ENCODE assay signal across 10 cellular contexts in genomic region chr18:63216911-63217311, GRCh38.
DNase-seq lines count a peak whose midpoint lies in the region; ATAC-seq and TF ChIP-seq lines count a peak whose summit lies in the region.
"Had no signal": no experiment of that assay in that cellular context is flagged by ENCODE, and none has a peak within 500 bp of the region (broad histone marks: within the 10 kb centered on the region; RNA-seq: fewer than 3 reads in every experiment).

No MANE protein-coding gene starts in this region.

- TF ChIP-seq CTCF in uterus (IDR thresholded peaks at IDR 0.05): no peak

- peaks cover 69% of the 10 kb centered on the region for H3K36me3 Mint-ChIP-seq in activated naive CD8-positive, alpha-beta T cell treated with anti-CD3 and anti-CD28 coated beads, Interleukin-2, amount 10 ng/mL, durations not matched to agents 7 days and 5 days

- no peaks in the 10 kb centered on the region for H3K4me1 ChIP-seq in urinary bladder (ENCODE audit: insufficient read depth)
- H3K4me1 ChIP-seq in uterus: no peaks in the 10 kb centered on the region
- H3K4me1 ChIP-seq: adrenal gland had no signal

- H3K27me3 ChIP-seq in uterus: no peaks in the 10 kb centered on the region
- H3K27me3 ChIP-seq: adrenal gland had no signal

- intact Hi-C loops in uterus (cut with DNase I; ENCODE audit: low total_unique reads): no loop called here

- H3K4me3 ChIP-seq in urinary bladder (ENCODE audit: low read depth, low read length) (no peak overlapping the region), uterus (no peak overlapping the region)
- H3K4me3 ChIP-seq: adrenal gland, SK-N-MC had no signal

- peaks cover 83% of the 10 kb centered on the region for H3K4me1 Mint-ChIP-seq in activated naive CD8-positive, alpha-beta T cell treated with anti-CD3 and anti-CD28 coated beads, Interleukin-2, amount 10 ng/mL, durations not matched to agents 7 days and 5 days

- no peak for TF ChIP-seq POLR2A in uterus (IDR thresholded peaks at IDR 0.05)

- no peaks in the 10 kb centered on the region for H3K27me3 Mint-ChIP-seq in activated naive CD8-positive, alpha-beta T cell treated with anti-CD3 and anti-CD28 coated beads, Interleukin-2, amount 10 ng/mL, durations not matched to agents 7 days and 5 days

- H3K4me3 Mint-ChIP-seq in activated naive CD8-positive, alpha-beta T cell treated with anti-CD3 and anti-CD28 coated beads, Interleukin-2, amount 10 ng/mL, durations not matched to agents 7 days and 5 days: peak overlapping the region; percentile 77

- H3K27ac ChIP-seq in urinary bladder (ENCODE audit: low read depth) (peak overlapping the region; percentile 16), uterus (no peak overlapping the region)
- H3K27ac ChIP-seq: adrenal gland, SK-N-MC had no signal

- POLR2A ChIA-PET in activated naive CD8-positive, alpha-beta T cell treated with anti-CD3 and anti-CD28 coated beads, Interleukin-2, amount 10 ng/mL, durations not matched to agents 7 days and 5 days (lab: Charles Lee): interaction anchor here (0.6 to 1.4 kb wide), 8 partner anchors 8 to 149 kb away, joined by 3 to 15 read pairs (median 4); no protein-coding TSS in a partner anchor

- no peaks in the 10 kb centered on the region for H3K9me3 ChIP-seq in uterus
- H3K9me3 ChIP-seq: adrenal gland had no signal

- H3K36me3 ChIP-seq in urinary bladder (ENCODE audit: insufficient read depth) (no peaks in the 10 kb centered on the region), uterus (no peaks in the 10 kb centered on the region)
- H3K36me3 ChIP-seq: adrenal gland had no signal

- peak; percentile 69 for ATAC-seq in HG03342 (IDR thresholded peaks at IDR 0.05; ENCODE audit: unreplicated experiment)
- ATAC-seq in activated naive CD8-positive, alpha-beta T cell treated with anti-CD3 and anti-CD28 coated beads, Interleukin-2, amount 10 ng/mL, durations not matched to agents 7 days and 5 days (ENCODE audit: low read depth): peak; percentile 25

- DNase-seq in activated naive CD4-positive, alpha-beta T cell treated with Interleukin-2 at 50 U/mL for 16 hours: peak; percentile 28
- no peak for DNase-seq in activated naive CD4-positive, alpha-beta T cell (lab: John Stamatoyannopoulos, UW)
- DNase-seq in activated naive CD8-positive, alpha-beta T cell treated with anti-CD3 and anti-CD28 coated beads, Interleukin-2, amount 10 ng/mL, durations not matched to agents 7 days and 5 days: no peak
- DNase-seq in uterus (no peak), medulla oblongata (ENCODE audit: extremely low spot score) (no peak), NCI-H1417 (lab: John Stamatoyannopoulos, UW) (no peak)
- DNase-seq: adrenal gland had no signal

- peak overlapping the region; percentile 86 for H3K27ac Mint-ChIP-seq in activated naive CD8-positive, alpha-beta T cell treated with anti-CD3 and anti-CD28 coated beads, Interleukin-2, amount 10 ng/mL, durations not matched to agents 7 days and 5 days

- peaks cover 5% of the 10 kb centered on the region for H3K9me3 Mint-ChIP-seq in activated naive CD8-positive, alpha-beta T cell treated with anti-CD3 and anti-CD28 coated beads, Interleukin-2, amount 10 ng/mL, durations not matched to agents 7 days and 5 days

- WGBS in urinary bladder: 51% methylated on average over 6 of the region's 6 CpGs
